17 cellular contexts compared by ENCODE assay signal in the genomic region with DNA sequence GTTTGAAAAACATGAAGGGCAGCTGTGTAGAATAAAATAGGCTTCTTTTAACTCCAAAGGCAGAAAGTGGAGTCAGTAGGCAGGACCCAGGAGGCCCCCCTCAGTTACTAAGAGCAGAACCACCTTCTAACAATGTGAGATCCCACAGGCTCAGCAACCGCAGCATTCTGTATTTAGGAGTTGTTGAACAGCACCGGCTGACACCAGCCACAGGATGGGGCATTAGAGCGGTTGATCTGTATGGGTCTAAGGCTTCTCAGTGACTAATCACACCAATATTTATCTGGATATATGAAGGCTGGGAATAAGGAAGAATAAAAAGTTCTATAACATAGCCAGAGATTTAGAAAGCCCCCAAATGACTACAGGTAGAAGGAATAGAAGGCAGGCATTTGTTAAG. TPM values are rescaled to one million over a fixed set of nuclear protein-coding genes. Genes with fewer than 3 reads are reported as not detected.
DNase-seq lines count a peak whose midpoint lies in the region; ATAC-seq and TF ChIP-seq lines count a peak whose summit lies in the region.
"Had no signal": no experiment of that assay in that cellular context is flagged by ENCODE, and none has a peak within 500 bp of the region (broad histone marks: within the 10 kb centered on the region; RNA-seq: fewer than 3 reads in every experiment).

No MANE protein-coding gene starts in this region.

- BruUV-seq in PC-9 (replicated peaks; lab: Mats Ljungman, UMichigan), result no TSS peak

- H3K4me3 ChIP-seq in MM.1S (ENCODE audit: low read length), result no peak overlapping the region
- H3K4me3 ChIP-seq in PC-9, result no peak overlapping the region
- H3K4me3 ChIP-seq: BLaER1 treated with 17β-estradiol and CSF1 and Interleukin-3, amounts not matched to agents 10 nM and 100 nM; Peyer's patch had no signal

- H3K4me2 ChIP-seq in MM.1S (ENCODE audit: low read depth, low read length), result peak overlapping the region; percentile 45; the same call in 1 of the 2 replicates
- H3K4me2 ChIP-seq in PC-9, result peak overlapping the region; percentile 47
- H3K4me2 ChIP-seq: BLaER1 treated with 17β-estradiol and CSF1 and Interleukin-3, amounts not matched to agents 10 nM and 100 nM had no signal

- H3K27me3 ChIP-seq in MM.1S (replicated peaks; ENCODE audit: insufficient read depth, low read length) (no peaks in the 10 kb centered on the region), PC-9 (ENCODE audit: insufficient read depth, low read depth) (no peaks in the 10 kb centered on the region)
- H3K27me3 ChIP-seq: BLaER1 treated with 17β-estradiol and CSF1 and Interleukin-3, amounts not matched to agents 10 nM and 100 nM; Peyer's patch had no signal

- H3K9me2 ChIP-seq in MM.1S (replicated peaks; ENCODE audit: insufficient read depth, low read length) (no peaks in the 10 kb centered on the region), PC-9 (ENCODE audit: insufficient read depth) (no peaks in the 10 kb centered on the region)

- no peak overlapping the region for H2AFZ ChIP-seq in MM.1S (ENCODE audit: low read length)
- H2AFZ ChIP-seq in PC-9, result no peak overlapping the region

- H3F3A ChIP-seq in MM.1S (ENCODE audit: insufficient read depth, low read length), result no peaks in the 10 kb centered on the region
- H3F3A ChIP-seq in PC-9 (ENCODE audit: insufficient read depth, low read depth), result peaks cover 15% of the 10 kb centered on the region; the same call in 1 of the 2 replicates

- no peaks in the 10 kb centered on the region for H4K20me1 ChIP-seq in MM.1S (ENCODE audit: insufficient read depth, low read length)
- no peaks in the 10 kb centered on the region for H4K20me1 ChIP-seq in PC-9 (ENCODE audit: insufficient read depth)
- H4K20me1 ChIP-seq: BLaER1 treated with 17β-estradiol and CSF1 and Interleukin-3, amounts not matched to agents 10 nM and 100 nM had no signal

- no peaks in the 10 kb centered on the region for H3K36me3 ChIP-seq in MM.1S (replicated peaks; ENCODE audit: insufficient read depth, low read length)
- no peaks in the 10 kb centered on the region for H3K36me3 ChIP-seq in PC-9 (ENCODE audit: low read depth)
- H3K36me3 ChIP-seq: BLaER1 treated with 17β-estradiol and CSF1 and Interleukin-3, amounts not matched to agents 10 nM and 100 nM; Peyer's patch had no signal

- H3K27ac ChIP-seq in MM.1S (ENCODE audit: low read length) (no peak overlapping the region), PC-9 (peak overlapping the region; percentile 45), epithelial cell of prostate (peak overlapping the region; percentile 67)
- H3K27ac ChIP-seq: BLaER1 treated with 17β-estradiol and CSF1 and Interleukin-3, amounts not matched to agents 10 nM and 100 nM had no signal

- no peak overlapping the region for H3K9ac ChIP-seq in MM.1S (ENCODE audit: low read length)
- H3K9ac ChIP-seq: BLaER1 treated with 17β-estradiol and CSF1 and Interleukin-3, amounts not matched to agents 10 nM and 100 nM had no signal

- CTCF ChIA-PET in PC-9 (lab: Charles Lee), result no interaction called here

- intact Hi-C loops in PC-9 (cut with micrococcal nuclease; ENCODE audit: unreplicated experiment), result no loop called here

- TF ChIP-seq CTCF in MM.1S (IDR thresholded peaks at IDR 0.05; ENCODE audit: low read length) (no peak), PC-9 (conservative IDR thresholded peaks at IDR 0.05) (peak; percentile 38; the same call in 1 of the 2 replicates)

- no peaks in the 10 kb centered on the region for H3K9me3 ChIP-seq in MM.1S (replicated peaks; ENCODE audit: insufficient read depth, low read length)
- no peaks in the 10 kb centered on the region for H3K9me3 ChIP-seq in PC-9 (ENCODE audit: insufficient read depth, low read depth)
- H3K9me3 ChIP-seq: Peyer's patch had no signal

- DNase-seq in MM.1S (no peak), PC-9 (peak in 1 of 2 experiments; percentile 41), epithelial cell of prostate (ENCODE audit: low read depth, low spot score) (no peak), myocyte (ENCODE audit: low read depth) (peak; percentile 15), occipital lobe (lab: John Stamatoyannopoulos, UW) (no peak)
- DNase-seq: DMS 273 treated with DMSO at 0.1 percent for 48 hours, NCI-H1436, NCI-H2081, NCI-H226, NCI-H526, Right ventricle myocardium superior had no signal

- H3K79me2 ChIP-seq in MM.1S (ENCODE audit: low read length) (peaks cover 75% of the 10 kb centered on the region), PC-9 (ENCODE audit: low read depth) (peaks cover 48% of the 10 kb centered on the region)

- ATAC-seq in HG02885 (IDR thresholded peaks at IDR 0.05; ENCODE audit: poor library complexity, unreplicated experiment) (no peak), GM21717 (IDR thresholded peaks at IDR 0.05; ENCODE audit: unreplicated experiment) (no peak)
- ATAC-seq: HCT116, SK-N-SH treated with all-trans-retinoic acid at 6 μM for 48 hours had no signal

- POLR2A ChIA-PET in PC-9 (lab: Charles Lee; ENCODE audit: unreplicated experiment), result no interaction called here

- H3K4me1 ChIP-seq in MM.1S (ENCODE audit: low read length), result peaks cover 18% of the 10 kb centered on the region
- peaks cover 49% of the 10 kb centered on the region for H3K4me1 ChIP-seq in PC-9 (replicated peaks; ENCODE audit: insufficient read depth)
- H3K4me1 ChIP-seq: BLaER1 treated with 17β-estradiol and CSF1 and Interleukin-3, amounts not matched to agents 10 nM and 100 nM; Peyer's patch had no signal

RNA-seq across cellular contexts. Expression of a gene that starts 51.7 kb away (rescaled TPM):
- total RNA-seq in PC-9 (2021), result 23.3 and 25.4 TPM in 2 replicates
- 14.7 and 24.8 TPM in 2 replicates for total RNA-seq in myocyte
- 2.9 TPM for polyA plus RNA-seq in myocyte (2012)
- 30.7 TPM for total RNA-seq in occipital lobe
